ENCODE assay signal across 32 cellular contexts in the genomic region with DNA sequence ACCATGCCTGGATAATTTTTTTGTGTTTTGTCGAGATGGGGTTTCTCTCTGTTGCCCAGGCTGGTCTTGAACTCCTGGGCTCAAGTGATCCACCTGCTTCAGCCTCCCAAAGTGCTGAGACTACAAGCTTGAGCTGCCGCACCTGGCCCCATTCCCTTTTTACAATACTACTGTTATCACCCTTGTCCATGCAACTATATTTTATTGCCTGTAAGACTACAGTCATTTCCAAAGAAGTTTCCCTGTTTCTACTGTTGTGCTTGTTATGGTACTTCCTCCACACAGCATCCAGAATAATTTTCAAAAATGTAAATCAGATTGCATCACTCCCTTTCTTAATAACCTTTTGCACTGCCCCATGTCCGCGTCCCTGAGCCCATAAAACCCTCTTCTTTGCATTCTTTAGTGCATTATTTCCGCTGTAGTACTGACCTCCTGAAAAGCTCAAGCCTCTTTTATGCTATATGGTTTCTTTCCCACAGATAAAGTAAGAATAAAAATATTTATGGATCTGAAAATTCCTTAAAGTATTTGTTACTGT.
A peak's percentile ranks its signal among the peaks of the same experiment; 100 is the strongest.
DNase-seq lines count a peak whose midpoint lies in the region; ATAC-seq, FAIRE-seq and TF ChIP-seq lines count a peak whose summit lies in the region.
"Had no signal": no experiment of that assay in that cellular context is flagged by ENCODE, and none has a peak within 500 bp of the region (broad histone marks: within the 10 kb centered on the region; RNA-seq: fewer than 3 reads in every experiment).

No MANE protein-coding gene starts in this region.

- TF ChIP-seq EP300 in K562 (IDR thresholded peaks at IDR 0.05; ENCODE audit: low read length), result no peak

- CTCF ChIA-PET in K562 (lab: Yijun Ruan, JAX; ENCODE audit: low intra/inter-chr PET ratio), result interaction anchor here (1.6 kb wide), 1 partner anchor 1039 kb away, joined by 8 read pairs; no protein-coding TSS in a partner anchor
- CTCF ChIA-PET in activated CD8-positive, alpha-beta T cell treated with anti-CD3 and anti-CD28 coated beads, Interleukin-2, amount 10 ng/mL, durations not matched to agents 7 days and 5 days (lab: Charles Lee), result interaction anchor here (0.7 to 1.8 kb wide), 7 partner anchors 13 to 1040 kb away, joined by 3 to 7 read pairs (median 4); no protein-coding TSS in a partner anchor

- BruUV-seq in K562 (replicated peaks; lab: Mats Ljungman, UMichigan), result no TSS peak

- WGBS in K562 (ENCODE audit: insufficient coverage, low coverage, missing lambda C conversion rate), result 3% methylated on average over 5 of the region's 5 CpGs
- WGBS in small intestine, 3 donors, result 17 to 66% (median 39%) methylated on average over 5 of the region's 5 CpGs
- WGBS in hepatocyte (ENCODE audit: low lambda C conversion rate, missing lambda C conversion rate), result 65% methylated on average over 5 of the region's 5 CpGs

- H3K4me2 ChIP-seq in K562 (ENCODE audit: insufficient read depth, low read length), result no peak overlapping the region
- no peak overlapping the region for H3K4me2 ChIP-seq in hepatocyte
- H3K4me2 ChIP-seq: BLaER1 had no signal

- H3K4me1 ChIP-seq in K562 (replicated peaks in 1 of 2; ENCODE audit: control insufficient read depth in 2 of 2, insufficient read depth in 2 of 2, low read length in 2 of 2) (no peaks in the 10 kb centered on the region), small intestine (ENCODE audit: control insufficient read depth in 2 of 2, insufficient read depth in 1 of 2, low read depth in 1 of 2, low read length in 1 of 2) (peaks cover 0 to 2% of the 10 kb centered on the region in 2 donors), hepatocyte (ENCODE audit: insufficient read depth) (peaks cover 8% of the 10 kb centered on the region)
- H3K4me1 ChIP-seq: BLaER1, parathyroid adenoma had no signal

- H3K9me1 ChIP-seq in K562 (ENCODE audit: control insufficient read depth, insufficient read depth, low read length), result no peaks in the 10 kb centered on the region

- H3K27ac ChIP-seq in K562 (ENCODE audit: extremely low read depth, low read depth, low read length) (no peak overlapping the region), small intestine (ENCODE audit: low read depth in 1 of 2, low read length in 1 of 2) (no peak overlapping the region), hepatocyte (no peak overlapping the region)
- H3K27ac ChIP-seq: BLaER1, epithelial cell of prostate, left ventricle myocardium inferior, parathyroid adenoma, stomach, tibial artery had no signal

- H3K27me3 ChIP-seq in K562 (ENCODE audit: control insufficient read depth in 2 of 2, insufficient read depth in 2 of 2, low read length in 2 of 2), result peaks cover 5 to 14% of the 10 kb centered on the region in 2 experiments; a peak in 2 of 5 replicates
- no peaks in the 10 kb centered on the region for H3K27me3 ChIP-seq in small intestine (ENCODE audit: control insufficient read depth in 2 of 2, insufficient read depth in 2 of 2, low read length in 2 of 2)
- H3K27me3 ChIP-seq in hepatocyte, result no peaks in the 10 kb centered on the region
- H3K27me3 ChIP-seq: BLaER1, stomach had no signal

- in situ Hi-C loops in K562 (cut with MboI), result no loop called here

- POLR2A ChIA-PET in K562 (lab: Yijun Ruan, JAX), result interaction anchor here (1.0 kb wide), 1 partner anchor 15 kb away, joined by 5 read pairs; no protein-coding TSS in a partner anchor
- POLR2A ChIA-PET in activated CD8-positive, alpha-beta T cell treated with anti-CD3 and anti-CD28 coated beads, Interleukin-2, amount 10 ng/mL, durations not matched to agents 7 days and 5 days (lab: Charles Lee), result no interaction called here

- peaks cover 2% of the 10 kb centered on the region for H3K27me3 Mint-ChIP-seq in activated CD8-positive, alpha-beta T cell treated with anti-CD3 and anti-CD28 coated beads, Interleukin-2, amount 10 ng/mL, durations not matched to agents 7 days and 5 days (ENCODE audit: low read depth)
- H3K27me3 Mint-ChIP-seq: activated CD4-positive, alpha-beta memory T cell treated with anti-CD3 and anti-CD28 coated beads for 36 hours; naive B cell had no signal

- no peaks in the 10 kb centered on the region for H3K9me3 Mint-ChIP-seq in activated CD8-positive, alpha-beta T cell treated with anti-CD3 and anti-CD28 coated beads, Interleukin-2, amount 10 ng/mL, durations not matched to agents 7 days and 5 days (ENCODE audit: insufficient read depth)
- H3K9me3 Mint-ChIP-seq: activated CD4-positive, alpha-beta memory T cell treated with anti-CD3 and anti-CD28 coated beads for 36 hours; activated naive CD4-positive, alpha-beta T cell treated with anti-CD3 and anti-CD28 coated beads, Interleukin-2, amount 50 U/mL, for 72 hours; HFFc6; naive B cell had no signal

- no peaks in the 10 kb centered on the region for H3K9me2 ChIP-seq in hepatocyte (replicated peaks; ENCODE audit: insufficient read depth)

- DNase-seq in EH (ENCODE audit: low read depth) (peak; percentile 13), NOMO-1 treated with DMSO at 0.1 percent for 48 hours (lab: John Stamatoyannopoulos, UW; ENCODE audit: unreplicated experiment) (peak; percentile 73), K562 (ENCODE audit: extremely low read depth in 1 of 4, low spot score in 3 of 4) (no peak), small intestine (peak; percentile 34), hepatocyte (ENCODE audit: low spot score) (no peak)
- no peak for DNase-seq in activated CD8-positive, alpha-beta T cell treated with anti-CD3 and anti-CD28 coated beads, Interleukin-2, amount 10 ng/mL, durations not matched to agents 7 days and 5 days
- DNase-seq: activated CD4-positive, alpha-beta memory T cell treated with anti-CD3 and anti-CD28 coated beads for 36 hours; activated CD8-positive, alpha-beta memory T cell treated with anti-CD3 and anti-CD28 coated beads, Interleukin-2, amount 50 U/mL, for 48 hours; aorta; DND-41; effector CD8-positive, alpha-beta T cell; GOT3; HFFc6; left ventricle myocardium inferior; naive B cell; NCI-H1105 treated with DMSO at 0.1 percent for 48 hours; NCI-H2029 treated with DMSO at 0.1 percent for 48 hours; NCI-H2227 treated with DMSO at 0.1 percent for 48 hours; NCI-H82; SHP77 treated with DMSO at 0.1 percent for 48 hours; stimulated activated CD4-positive, alpha-beta T cell treated with anti-CD3 and anti-CD28 coated beads, Interleukin-1b, Interleukin-23, amount 100 ng/mL, for 48 hours; stimulated activated CD8-positive, alpha-beta memory T cell treated with anti-CD3 and anti-CD28 coated beads, Interleukin-4, amount 100 ng/mL, for 48 hours; stomach; tibial artery had no signal

- intact Hi-C loops in K562 (cut with micrococcal nuclease), result loop anchor here (10.0 kb wide), 1 partner anchor 634 kb away; no protein-coding TSS in a partner anchor

- TF ChIP-seq RAD21 in K562 (CRISPR knock-in tag; conservative IDR thresholded peaks at IDR 0.05 in 1 of 2, IDR thresholded peaks at IDR 0.05 in 1 of 2), result no peak

- no peaks in the 10 kb centered on the region for H3K36me3 Mint-ChIP-seq in activated CD8-positive, alpha-beta T cell treated with anti-CD3 and anti-CD28 coated beads, Interleukin-2, amount 10 ng/mL, durations not matched to agents 7 days and 5 days (ENCODE audit: low read depth)
- H3K36me3 Mint-ChIP-seq: activated CD4-positive, alpha-beta memory T cell treated with anti-CD3 and anti-CD28 coated beads for 36 hours; activated naive CD4-positive, alpha-beta T cell treated with anti-CD3 and anti-CD28 coated beads, Interleukin-2, amount 50 U/mL, for 72 hours; naive B cell had no signal

- H3K9me3 ChIP-seq in K562 (replicated peaks; ENCODE audit: control insufficient read depth, insufficient read depth, low read depth, low read length) (no peaks in the 10 kb centered on the region), small intestine (ENCODE audit: control insufficient read depth, low read depth) (no peaks in the 10 kb centered on the region), hepatocyte (ENCODE audit: low read depth) (no peaks in the 10 kb centered on the region)
- H3K9me3 ChIP-seq: BLaER1, left ventricle myocardium inferior, stomach, tibial artery had no signal

- H3K79me2 ChIP-seq in K562 (ENCODE audit: control insufficient read depth, insufficient read depth, low read length) (no peaks in the 10 kb centered on the region), hepatocyte (no peaks in the 10 kb centered on the region)
- H3K79me2 ChIP-seq: parathyroid adenoma had no signal

- H3K9ac ChIP-seq in K562 (ENCODE audit: insufficient read depth in 1 of 2, low read depth in 2 of 2, low read length in 2 of 2), result no peak overlapping the region
- H3K9ac ChIP-seq: BLaER1, parathyroid adenoma had no signal

- H2AFZ ChIP-seq in K562 (ENCODE audit: low read depth, low read length), result no peak overlapping the region
- no peak overlapping the region for H2AFZ ChIP-seq in hepatocyte
- H2AFZ ChIP-seq: parathyroid adenoma had no signal

- H3K27ac Mint-ChIP-seq in activated CD8-positive, alpha-beta T cell treated with anti-CD3 and anti-CD28 coated beads, Interleukin-2, amount 10 ng/mL, durations not matched to agents 7 days and 5 days, result no peak overlapping the region
- H3K27ac Mint-ChIP-seq: activated CD4-positive, alpha-beta memory T cell treated with anti-CD3 and anti-CD28 coated beads for 36 hours; HFFc6 had no signal

- H4K20me1 ChIP-seq in K562 (replicated peaks; ENCODE audit: control insufficient read depth, insufficient read depth, low read length), result no peaks in the 10 kb centered on the region
- H4K20me1 ChIP-seq in hepatocyte (ENCODE audit: insufficient read depth, poor library complexity, severe bottlenecking), result no peaks in the 10 kb centered on the region
- H4K20me1 ChIP-seq: BLaER1 had no signal

- no peak for TF ChIP-seq POLR2A in K562 (conservative IDR thresholded peaks at IDR 0.05)

- TF ChIP-seq CTCF in K562 (IDR thresholded peaks at IDR 0.05 in 2 of 3, conservative IDR thresholded peaks at IDR 0.05 in 1 of 3; ENCODE audit: insufficient read depth in 2 of 3, low read depth in 1 of 3, low read length in 3 of 3) (no peak), hepatocyte (IDR thresholded peaks at IDR 0.05; ENCODE audit: poor library complexity) (no peak)

- H3K4me1 Mint-ChIP-seq in activated CD8-positive, alpha-beta T cell treated with anti-CD3 and anti-CD28 coated beads, Interleukin-2, amount 10 ng/mL, durations not matched to agents 7 days and 5 days (ENCODE audit: low read depth), result peaks cover 9% of the 10 kb centered on the region

- FAIRE-seq in K562 (lab: Jason Lieb, UNC) (no peak), small intestine (lab: Jason Lieb, UNC) (no peak)
- FAIRE-seq: colon had no signal

- H3K36me3 ChIP-seq in K562 (ENCODE audit: control insufficient read depth, insufficient read depth, low read length), result no peaks in the 10 kb centered on the region
- H3K36me3 ChIP-seq in small intestine (ENCODE audit: control insufficient read depth in 2 of 2, insufficient read depth in 2 of 2, low read length in 2 of 2), result no peaks in the 10 kb centered on the region
- H3K36me3 ChIP-seq in hepatocyte (replicated peaks; ENCODE audit: insufficient read depth, low read depth), result no peaks in the 10 kb centered on the region
- H3K36me3 ChIP-seq: BLaER1, left ventricle myocardium inferior, stomach, tibial artery had no signal

- no peak overlapping the region for H3K4me3 Mint-ChIP-seq in activated CD8-positive, alpha-beta T cell treated with anti-CD3 and anti-CD28 coated beads, Interleukin-2, amount 10 ng/mL, durations not matched to agents 7 days and 5 days
- H3K4me3 Mint-ChIP-seq: activated CD4-positive, alpha-beta memory T cell treated with anti-CD3 and anti-CD28 coated beads for 36 hours; HFFc6 had no signal

- H3K4me3 ChIP-seq in K562 (no peak overlapping the region), small intestine (ENCODE audit: low read depth in 1 of 2, low read length in 2 of 2) (no peak overlapping the region), hepatocyte (no peak overlapping the region)
- H3K4me3 ChIP-seq: BLaER1, left ventricle myocardium inferior, smooth muscle cell, tibial artery had no signal

- no peak for ATAC-seq in K562
- ATAC-seq in GM21360 (IDR thresholded peaks at IDR 0.05; ENCODE audit: unreplicated experiment), result no peak
- ATAC-seq in activated CD8-positive, alpha-beta T cell treated with anti-CD3 and anti-CD28 coated beads, Interleukin-2, amount 10 ng/mL, durations not matched to agents 7 days and 5 days, result no peak
- ATAC-seq: activated naive CD4-positive, alpha-beta T cell treated with anti-CD3 and anti-CD28 coated beads, Interleukin-2, amount 50 U/mL, for 72 hours; Panc1 had no signal

Comparison
In these comparisons a context has a peak if more than half of its experiments do, and no peak if none do; other contexts are left out.
1. DNase-seq: peak in EH (single experiment), NOMO-1 treated with DMSO at 0.1 percent for 48 hours (single experiment) and small intestine (single experiment); none in K562 (0 of 4), hepatocyte (single experiment) and activated CD8-positive, alpha-beta T cell treated with anti-CD3 and anti-CD28 coated beads, Interleukin-2, amount 10 ng/mL, durations not matched to agents 7 days and 5 days (single experiment).